8 cellular contexts compared by ENCODE assay signal in the genomic region with DNA sequence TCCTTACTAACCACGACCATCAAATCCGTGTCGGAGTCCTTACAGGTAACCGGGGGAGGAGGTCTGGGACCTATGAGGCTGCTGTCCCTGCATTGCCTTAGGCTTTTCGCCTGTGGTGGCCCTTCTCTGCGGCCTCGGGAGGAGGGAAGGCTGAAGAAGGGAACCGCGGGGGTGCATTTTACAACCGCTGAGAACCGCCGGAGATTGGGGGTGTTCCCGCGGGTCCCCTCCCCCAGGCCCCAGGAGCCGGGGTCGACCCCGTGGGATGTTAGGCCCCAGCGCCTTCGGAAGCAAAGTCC. TPM values are rescaled to one million over a fixed set of nuclear protein-coding genes. Genes with fewer than 3 reads are reported as not detected.
DNase-seq lines count a peak whose midpoint lies in the region; ATAC-seq and TF ChIP-seq lines count a peak whose summit lies in the region.

No MANE protein-coding gene starts in this region.

- peaks cover 40% of the 10 kb centered on the region for H3K4me1 Mint-ChIP-seq in stimulated activated naive CD8-positive, alpha-beta T cell treated with anti-CD3 and anti-CD28 coated beads, Interleukin-15, Interleukin-2, amounts not matched to agents 100 ng/mL and 50 ng/mL, for 24 hours (ENCODE audit: low read depth)

- no peaks in the 10 kb centered on the region for H3K9me3 ChIP-seq in mesodermal cell (ENCODE audit: control insufficient read depth, low read length)

- no peak for TF ChIP-seq CTCF in astrocyte of the spinal cord (IDR thresholded peaks at IDR 0.05; ENCODE audit: low read depth, low read length)

- ATAC-seq in stimulated activated naive CD8-positive, alpha-beta T cell treated with anti-CD3 and anti-CD28 coated beads, Interleukin-15, Interleukin-2, amounts not matched to agents 100 U/mL and 50 U/mL, for 24 hours: no peak
- ATAC-seq in activated CD4-positive, CD25-positive, alpha-beta regulatory T cell treated with anti-CD3 and anti-CD28 coated beads, Interleukin-2, amount 50 U/mL, for 24 hours: no peak

- in situ Hi-C loops in astrocyte of the spinal cord (cut with HindIII; ENCODE audit: low sequenced_read_pairs): no loop called here

- H3K36me3 Mint-ChIP-seq in stimulated activated naive CD8-positive, alpha-beta T cell treated with anti-CD3 and anti-CD28 coated beads, Interleukin-15, Interleukin-2, amounts not matched to agents 100 ng/mL and 50 ng/mL, for 24 hours (ENCODE audit: low read depth): no peaks in the 10 kb centered on the region

- H3K4me3 Mint-ChIP-seq in stimulated activated naive CD8-positive, alpha-beta T cell treated with anti-CD3 and anti-CD28 coated beads, Interleukin-15, Interleukin-2, amounts not matched to agents 100 ng/mL and 50 ng/mL, for 24 hours: peak overlapping the region; percentile 92

- H3K4me1 ChIP-seq in mesodermal cell (ENCODE audit: control insufficient read depth, insufficient read depth, low read length, poor library complexity, severe bottlenecking): no peaks in the 10 kb centered on the region

- peak overlapping the region; percentile 71 for H3K27ac ChIP-seq in mesodermal cell (ENCODE audit: low read depth, low read length, severe bottlenecking)

- WGBS in mesodermal cell (ENCODE audit: insufficient coverage in 2 of 2), 2 experiments: 0 to 2% methylated on average over 15 to 17 of the region's 19 CpGs

- peak overlapping the region; percentile 86 for H3K4me3 ChIP-seq in astrocyte of the spinal cord (ENCODE audit: low read depth, low read length)
- H3K4me3 ChIP-seq in mesodermal cell (ENCODE audit: extremely low read depth, insufficient read depth, low read length, poor library complexity, severe bottlenecking): peak overlapping the region; percentile 90

- H3K36me3 ChIP-seq in mesodermal cell (ENCODE audit: control insufficient read depth, insufficient read depth, low read length): no peaks in the 10 kb centered on the region

- H3K9me3 Mint-ChIP-seq in stimulated activated naive CD8-positive, alpha-beta T cell treated with anti-CD3 and anti-CD28 coated beads, Interleukin-15, Interleukin-2, amounts not matched to agents 100 ng/mL and 50 ng/mL, for 24 hours: no peaks in the 10 kb centered on the region

- DNase-seq in stimulated activated naive CD8-positive, alpha-beta T cell treated with anti-CD3 and anti-CD28 coated beads, Interleukin-15, Interleukin-2, amounts not matched to agents 100 U/mL and 50 U/mL, for 24 hours: no peak
- no peak for DNase-seq in astrocyte of the spinal cord (ENCODE audit: low read depth, low spot score)
- DNase-seq in cerebellar nuclear complex (lab: John Stamatoyannopoulos, UW): no peak
- no peak for DNase-seq in globus pallidus (ENCODE audit: low spot score)
- no peak for DNase-seq in pons (ENCODE audit: low spot score)

- peaks cover 26% of the 10 kb centered on the region for H3K27me3 Mint-ChIP-seq in stimulated activated naive CD8-positive, alpha-beta T cell treated with anti-CD3 and anti-CD28 coated beads, Interleukin-15, Interleukin-2, amounts not matched to agents 100 ng/mL and 50 ng/mL, for 24 hours

- peak overlapping the region; percentile 98 for H3K27ac Mint-ChIP-seq in stimulated activated naive CD8-positive, alpha-beta T cell treated with anti-CD3 and anti-CD28 coated beads, Interleukin-15, Interleukin-2, amounts not matched to agents 100 ng/mL and 50 ng/mL, for 24 hours

RNA-seq across cellular contexts. Expression of a gene that starts 0.5 kb away (rescaled TPM):
- 21.3 TPM for polyA plus RNA-seq in mesodermal cell (2013, experiment 1 of 2)
- 23.7 TPM for polyA plus RNA-seq in mesodermal cell (2013, experiment 2 of 2)

RNA-seq across cellular contexts. Expression of a gene that starts 22.3 kb away (rescaled TPM):
- not detected for polyA plus RNA-seq in mesodermal cell (2013, experiment 1 of 2)
- polyA plus RNA-seq in mesodermal cell (2013, experiment 2 of 2): not detected
